ENCODE assay signal across 8 cellular contexts in genomic region chr12:12717586-12718381, GRCh38. TPM values are rescaled to one million over a fixed set of nuclear protein-coding genes. Genes with fewer than 3 reads are reported as not detected.
DNase-seq lines count a peak whose midpoint lies in the region; ATAC-seq and TF ChIP-seq lines count a peak whose summit lies in the region.

No MANE protein-coding gene starts in this region.

- H3K27me3 ChIP-seq in Peyer's patch, result no peaks in the 10 kb centered on the region
- H3K27me3 ChIP-seq in left lung, result no peaks in the 10 kb centered on the region
- H3K27me3 ChIP-seq in subcutaneous abdominal adipose tissue (ENCODE audit: control insufficient read depth in 5 of 5, insufficient read depth in 4 of 5, low read length in 5 of 5), result no peaks in the 10 kb centered on the region

- H3K9ac ChIP-seq in subcutaneous abdominal adipose tissue (ENCODE audit: low read length in 5 of 5), result peak overlapping the region; percentile 69 to 92 (median 91)

- H3K9me3 ChIP-seq in Peyer's patch (no peaks in the 10 kb centered on the region), left lung (no peaks in the 10 kb centered on the region), subcutaneous abdominal adipose tissue (ENCODE audit: control insufficient read depth in 5 of 5, low read length in 5 of 5) (no peaks in the 10 kb centered on the region)

- TF ChIP-seq POLR2A in Peyer's patch (IDR thresholded peaks at IDR 0.05), result no peak

- ATAC-seq in HG02763 (IDR thresholded peaks at IDR 0.05; ENCODE audit: unreplicated experiment) (peak; percentile 6), left lung (peak; percentile 20)

- intact Hi-C loops in left lung (cut with DNase I), result no loop called here

- H3K4me3 ChIP-seq in Peyer's patch, result peak overlapping the region; percentile 72 to 91 (median 84)
- peak overlapping the region; percentile 82 to 90 for H3K4me3 ChIP-seq in left lung
- H3K4me3 ChIP-seq in subcutaneous abdominal adipose tissue (ENCODE audit: low read depth in 1 of 5, low read length in 5 of 5), result peak overlapping the region; percentile 87 to 99 (median 99)

- H3K36me3 ChIP-seq in Peyer's patch, result peaks cover 0 to 12% (median 0%) of the 10 kb centered on the region in 3 donors
- peaks cover 0 to 24% of the 10 kb centered on the region in 2 donors for H3K36me3 ChIP-seq in left lung
- peaks cover 5 to 23% (median 12%) of the 10 kb centered on the region in 5 donors for H3K36me3 ChIP-seq in subcutaneous abdominal adipose tissue (ENCODE audit: control insufficient read depth in 5 of 5, insufficient read depth in 5 of 5, low read length in 5 of 5)

- no peak for TF ChIP-seq CTCF in Peyer's patch (IDR thresholded peaks at IDR 0.05)
- no peak for TF ChIP-seq CTCF in left lung (IDR thresholded peaks at IDR 0.05)

- peak overlapping the region; percentile 96 to 100 (median 99) for H3K27ac ChIP-seq in Peyer's patch
- H3K27ac ChIP-seq in left lung, result peak overlapping the region; percentile 99 to 100
- H3K27ac ChIP-seq in subcutaneous abdominal adipose tissue (ENCODE audit: low read depth, low read length), result peak overlapping the region; percentile 96

- DNase-seq in NCI-H524 (lab: John Stamatoyannopoulos, UW), result peak; percentile 28 to 47
- DNase-seq in NCI-H524 treated with DMSO at 0.1 percent for 48 hours (lab: John Stamatoyannopoulos, UW), result no peak
- DNase-seq in Peyer's patch, result peak; percentile 33 to 72 (median 71)
- peak; percentile 39 for DNase-seq in cerebellum (ENCODE audit: low spot score)
- DNase-seq in left lung, result peak; percentile 63 to 89
- DNase-seq in AG08396 (ENCODE audit: low spot score), result no peak

- H3K4me1 ChIP-seq in Peyer's patch (peaks cover 0 to 54% (median 22%) of the 10 kb centered on the region in 4 donors), left lung (peaks cover 19 to 70% of the 10 kb centered on the region in 2 donors), subcutaneous abdominal adipose tissue (ENCODE audit: control insufficient read depth in 5 of 5, insufficient read depth in 5 of 5, low read length in 5 of 5) (peaks cover 7 to 75% (median 72%) of the 10 kb centered on the region in 5 donors)

RNA-seq across cellular contexts. Expression of gene CDKN1B, which starts 0.6 kb away (rescaled TPM):
- total RNA-seq in Peyer's patch (10 to 100 TPM; 37.7 to 66.0 (median 48.1) TPM), cerebellum (64.6 TPM), left lung (10 to 100 TPM; 36.8 to 43.1 TPM)

RNA-seq across cellular contexts. Expression of gene GPR19, which starts 21.8 kb away (rescaled TPM):
- total RNA-seq in Peyer's patch, result 1 to 10 TPM in 1 of 4 donors, under 1 TPM in 1, not detected in 2; 0.54 to 1.2 TPM
- total RNA-seq in cerebellum, result 23.0 TPM
- total RNA-seq in left lung, result under 1 TPM; 0.24 to 0.70 TPM

Comparison
In these comparisons a context has a peak if more than half of its experiments do, and no peak if none do; other contexts are left out.
1. DNase-seq: peak in NCI-H524 (2 of 2), Peyer's patch (3 of 3), cerebellum (single experiment) and left lung (2 of 2); none in NCI-H524 treated with DMSO at 0.1 percent for 48 hours (single experiment) and AG08396 (single experiment).
2. RNA of gene GPR19, which starts 21.8 kb away (total RNA-seq): 23.0 TPM in cerebellum (single experiment); 0.24 to 0.70 TPM in left lung and 0.54 to 1.2 TPM in Peyer's patch; every median in the first group is over 10 times any median in the second.
3. Peak in every context shown above with its lines, with median percentiles within 50 percentile points of each other: H3K27ac ChIP-seq and H3K4me3 ChIP-seq.